23 cellular contexts compared by ENCODE assay signal in the genomic region with DNA sequence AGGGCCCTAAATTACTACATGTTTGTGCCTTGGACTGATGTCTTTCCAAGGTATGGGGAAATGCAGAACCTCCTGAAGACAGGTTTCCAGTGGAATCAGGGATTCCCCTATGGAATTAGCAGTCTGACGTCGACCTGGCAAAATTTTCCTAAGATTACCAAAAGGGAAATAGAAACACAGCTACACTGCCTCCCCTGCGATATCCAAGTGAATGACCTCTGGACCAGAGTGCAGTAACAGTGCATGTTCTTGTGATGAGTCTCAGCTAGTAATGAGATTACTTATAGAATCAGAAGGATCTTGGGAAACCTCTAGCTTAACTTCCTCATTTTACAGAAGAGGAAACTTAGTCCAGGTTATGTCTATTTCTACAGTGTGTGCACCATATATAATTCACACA. TPM values are rescaled to one million over a fixed set of nuclear protein-coding genes. Genes with fewer than 3 reads are reported as not detected.
"Had no signal": no experiment of that assay in that cellular context is flagged by ENCODE, and none has a peak within 500 bp of the region (broad histone marks: within the 10 kb centered on the region; RNA-seq: fewer than 3 reads in every experiment).

No MANE protein-coding gene starts in this region.

- H3K4me3 ChIP-seq: adrenal gland, esophagus squamous epithelium, lower lobe of right lung, spleen, thyroid gland had no signal

- ATAC-seq: activated naive CD4-positive, alpha-beta T cell treated with anti-CD3 and anti-CD28 coated beads, Interleukin-2, amount 50 U/mL, for 72 hours; lower lobe of right lung; natural killer cell treated with Interleukin-12 subunit alpha and Interleukin-12 subunit beta and Interleukin-15 and Interleukin-18, amount 100 ng/mL, for 72 hours; sciatic nerve; stimulated activated naive B cell treated with anti-CD40 and anti-IgM and Interleukin-4, amounts not matched to agents 10 μg/mL and 1 μg/mL and 100 μg/mL, for 72 hours; T-helper 17 cell had no signal

- H3K9me3 Mint-ChIP-seq: activated B cell treated with CpG ODN at 0.5 μM for 24 hours; activated T-helper 1 cell treated with anti-CD3 and anti-CD28 coated beads, Interleukin-12 subunit alpha, Interleukin-12 subunit beta, Interleukin-2, Interleukin-4 antibody, amounts not matched to agents 30 ng/mL and 10 ng/mL and 1 ng/mL, durations not matched to agents 14 hours and 24 hours and 36 hours had no signal

- H3K36me3 ChIP-seq: adrenal gland, esophagus squamous epithelium, lower lobe of right lung, spleen, thyroid gland had no signal

- H3K4me1 Mint-ChIP-seq: activated B cell treated with CpG ODN at 0.5 μM for 24 hours; stimulated activated naive B cell treated with anti-CD40 and anti-IgM and Interleukin-4, amounts not matched to agents 10 μg/mL and 1 μg/mL and 100 μg/mL, for 72 hours; T-helper 17 cell had no signal

- H3K27ac Mint-ChIP-seq: activated B cell treated with CpG ODN at 0.5 μM for 24 hours; activated CD4-positive, alpha-beta memory T cell treated with anti-CD3 and anti-CD28 coated beads for 36 hours; activated naive CD4-positive, alpha-beta T cell treated with anti-CD3 and anti-CD28 coated beads, Interleukin-2, amount 50 U/mL, for 72 hours; activated T-helper 1 cell treated with anti-CD3 and anti-CD28 coated beads, Interleukin-12 subunit alpha, Interleukin-12 subunit beta, Interleukin-2, Interleukin-4 antibody, amounts not matched to agents 30 ng/mL and 10 ng/mL and 1 ng/mL, durations not matched to agents 14 hours and 24 hours and 36 hours; natural killer cell treated with Interleukin-12 subunit alpha and Interleukin-12 subunit beta and Interleukin-15 and Interleukin-18, amount 100 ng/mL, for 72 hours; stimulated activated naive B cell treated with anti-CD40 and anti-IgM and Interleukin-4, amounts not matched to agents 10 μg/mL and 1 μg/mL and 100 μg/mL, for 72 hours; T-helper 17 cell had no signal

- H3K27me3 ChIP-seq: adrenal gland, esophagus squamous epithelium, spleen, thyroid gland had no signal

- H3K36me3 Mint-ChIP-seq: activated CD4-positive, alpha-beta memory T cell treated with anti-CD3 and anti-CD28 coated beads for 36 hours; natural killer cell treated with Interleukin-12 subunit alpha and Interleukin-12 subunit beta and Interleukin-15 and Interleukin-18, amount 100 ng/mL, for 72 hours; stimulated activated naive B cell treated with anti-CD40 and anti-IgM and Interleukin-4, amounts not matched to agents 10 μg/mL and 1 μg/mL and 100 μg/mL, for 72 hours had no signal

- H3K4me1 ChIP-seq: adrenal gland, lower lobe of right lung, spleen, thyroid gland had no signal

- H3K4me3 Mint-ChIP-seq: activated B cell treated with CpG ODN at 0.5 μM for 24 hours; activated CD4-positive, alpha-beta memory T cell treated with anti-CD3 and anti-CD28 coated beads for 36 hours; activated T-helper 1 cell treated with anti-CD3 and anti-CD28 coated beads, Interleukin-12 subunit alpha, Interleukin-12 subunit beta, Interleukin-2, Interleukin-4 antibody, amounts not matched to agents 30 ng/mL and 10 ng/mL and 1 ng/mL, durations not matched to agents 14 hours and 24 hours and 36 hours; natural killer cell treated with Interleukin-12 subunit alpha and Interleukin-12 subunit beta and Interleukin-15 and Interleukin-18, amount 100 ng/mL, for 72 hours; stimulated activated naive B cell treated with anti-CD40 and anti-IgM and Interleukin-4, amounts not matched to agents 10 μg/mL and 1 μg/mL and 100 μg/mL, for 72 hours; T-helper 17 cell had no signal

- H3K9me3 ChIP-seq: adrenal gland, esophagus squamous epithelium, lower lobe of right lung, spleen, thyroid gland had no signal

- DNase-seq: activated B cell treated with CpG ODN at 0.5 μM for 24 hours; activated CD4-positive, alpha-beta memory T cell treated with anti-CD3 and anti-CD28 coated beads for 36 hours; activated CD4-positive, alpha-beta T cell treated with anti-CD3 and anti-CD28 coated beads for 4 hours; activated gamma-delta T cell treated with Interleukin-2 at 50 U/mL for 16 hours; activated T-cell treated with anti-CD3 and anti-CD28 coated beads for 4 hours; adrenal gland; dermis blood vessel endothelial cell; effector memory CD4-positive, alpha-beta T cell; esophagus squamous epithelium; lower lobe of right lung; spleen; stimulated activated naive B cell treated with anti-CD40 and anti-IgM and Interleukin-4, amounts not matched to agents 10 μg/mL and 1 μg/mL and 100 μg/mL, for 72 hours; T-helper 17 cell; thyroid gland had no signal

- H3K27ac ChIP-seq: adrenal gland, esophagus squamous epithelium, lower lobe of right lung, spleen, thyroid gland had no signal

- FAIRE-seq: bronchial epithelial cell, endothelial cell of umbilical vein, keratinocyte had no signal

- H3K27me3 Mint-ChIP-seq: activated B cell treated with CpG ODN at 0.5 μM for 24 hours; activated CD4-positive, alpha-beta memory T cell treated with anti-CD3 and anti-CD28 coated beads for 36 hours; natural killer cell treated with Interleukin-12 subunit alpha and Interleukin-12 subunit beta and Interleukin-15 and Interleukin-18, amount 100 ng/mL, for 72 hours; stimulated activated naive B cell treated with anti-CD40 and anti-IgM and Interleukin-4, amounts not matched to agents 10 μg/mL and 1 μg/mL and 100 μg/mL, for 72 hours; T-helper 17 cell had no signal

RNA-seq across cellular contexts. Expression of gene CHST9, which starts 21.3 kb away (rescaled TPM):
- total RNA-seq: activated B cell treated with CpG ODN at 0.5 μM for 24 hours; activated CD4-positive, alpha-beta memory T cell treated with anti-CD3 and anti-CD28 coated beads for 36 hours; activated naive CD4-positive, alpha-beta T cell treated with anti-CD3 and anti-CD28 coated beads, Interleukin-2, amount 50 U/mL, for 72 hours; activated T-helper 1 cell treated with anti-CD3 and anti-CD28 coated beads, Interleukin-12 subunit alpha, Interleukin-12 subunit beta, Interleukin-2, Interleukin-4 antibody, amounts not matched to agents 30 ng/mL and 10 ng/mL and 1 ng/mL, durations not matched to agents 14 hours and 24 hours and 36 hours; endothelial cell of umbilical vein; glomerular endothelial cell; natural killer cell treated with Interleukin-12 subunit alpha and Interleukin-12 subunit beta and Interleukin-15 and Interleukin-18, amount 100 ng/mL, for 72 hours; subcutaneous adipose tissue; T-helper 17 cell had no signal
- polyA plus RNA-seq: endothelial cell of umbilical vein had no signal
